In genomic region chr5:78787763-78788162, GRCh38 we compare ENCODE assay signal across 27 cellular contexts.
A peak's percentile ranks its signal among the peaks of the same experiment; 100 is the strongest.
DNase-seq lines count a peak whose midpoint lies in the region; ATAC-seq and TF ChIP-seq lines count a peak whose summit lies in the region.
"Had no signal": no experiment of that assay in that cellular context is flagged by ENCODE, and none has a peak within 500 bp of the region (broad histone marks: within the 10 kb centered on the region; RNA-seq: fewer than 3 reads in every experiment).

No MANE protein-coding gene starts in this region.

- no peaks in the 10 kb centered on the region for H3K9me3 ChIP-seq in right lobe of liver
- H3K9me3 ChIP-seq: tibial artery had no signal

- no peaks in the 10 kb centered on the region for H3K36me3 ChIP-seq in right lobe of liver
- H3K36me3 ChIP-seq: spleen, tibial artery had no signal

- H3K4me3 Mint-ChIP-seq in stimulated activated naive CD8-positive, alpha-beta T cell treated with anti-CD3 and anti-CD28 coated beads, Interleukin-15, Interleukin-2, amounts not matched to agents 100 ng/mL and 50 ng/mL, for 24 hours: no peak overlapping the region
- H3K4me3 Mint-ChIP-seq in stimulated activated naive CD8-positive, alpha-beta T cell treated with anti-CD3 and anti-CD28 coated beads, Interleukin-15, amount 100 ng/mL, for 72 hours: no peak overlapping the region
- H3K4me3 Mint-ChIP-seq: CD4-positive, CD25-positive, alpha-beta regulatory T cell; endodermal cell; naive B cell had no signal

- no peak overlapping the region for H3K4me3 ChIP-seq in fibroblast of the aortic adventitia (ENCODE audit: low read depth, low read length)
- H3K4me3 ChIP-seq in right lobe of liver: no peak overlapping the region
- H3K4me3 ChIP-seq: GM12878, K562, spleen, tibial artery had no signal

- H3K4me1 ChIP-seq in right lobe of liver: no peaks in the 10 kb centered on the region
- H3K4me1 ChIP-seq: tibial artery had no signal

- no peaks in the 10 kb centered on the region for H3K27me3 ChIP-seq in right lobe of liver
- H3K27me3 ChIP-seq: spleen, tibial artery had no signal

- no peaks in the 10 kb centered on the region for H3K27me3 Mint-ChIP-seq in stimulated activated naive CD8-positive, alpha-beta T cell treated with anti-CD3 and anti-CD28 coated beads, Interleukin-15, Interleukin-2, amounts not matched to agents 100 ng/mL and 50 ng/mL, for 24 hours
- H3K27me3 Mint-ChIP-seq in stimulated activated naive CD8-positive, alpha-beta T cell treated with anti-CD3 and anti-CD28 coated beads, Interleukin-15, amount 100 ng/mL, for 72 hours: no peaks in the 10 kb centered on the region
- H3K27me3 Mint-ChIP-seq: CD4-positive, CD25-positive, alpha-beta regulatory T cell; naive B cell had no signal

- intact Hi-C loops in right lobe of liver (cut with DNase I): no loop called here

- WGBS in right lobe of liver (ENCODE audit: insufficient coverage, low coverage, low lambda C conversion rate, missing lambda C conversion rate): 54% methylated on average over 7 of the region's 7 CpGs

- H3K27ac Mint-ChIP-seq in stimulated activated naive CD8-positive, alpha-beta T cell treated with anti-CD3 and anti-CD28 coated beads, Interleukin-15, Interleukin-2, amounts not matched to agents 100 ng/mL and 50 ng/mL, for 24 hours: peak overlapping the region; percentile 21
- no peak overlapping the region for H3K27ac Mint-ChIP-seq in stimulated activated naive CD8-positive, alpha-beta T cell treated with anti-CD3 and anti-CD28 coated beads, Interleukin-15, amount 100 ng/mL, for 72 hours
- H3K27ac Mint-ChIP-seq: CD4-positive, CD25-positive, alpha-beta regulatory T cell; endodermal cell had no signal

- peaks cover 24% of the 10 kb centered on the region for H3K36me3 Mint-ChIP-seq in stimulated activated naive CD8-positive, alpha-beta T cell treated with anti-CD3 and anti-CD28 coated beads, Interleukin-15, Interleukin-2, amounts not matched to agents 100 ng/mL and 50 ng/mL, for 24 hours (ENCODE audit: low read depth)

- no peak for TF ChIP-seq CTCF in fibroblast of the aortic adventitia (IDR thresholded peaks at IDR 0.05; ENCODE audit: insufficient read depth, low read length)
- TF ChIP-seq CTCF in right lobe of liver (IDR thresholded peaks at IDR 0.05): no peak

- no peak for TF ChIP-seq POLR2A in right lobe of liver (IDR thresholded peaks at IDR 0.05)

- DNase-seq in stimulated activated naive CD8-positive, alpha-beta T cell treated with anti-CD3 and anti-CD28 coated beads, Interleukin-15, amount 100 ng/mL, for 72 hours: no peak
- DNase-seq in fibroblast of the aortic adventitia (ENCODE audit: low read depth): peak; percentile 67
- DNase-seq in right lobe of liver: no peak
- DNase-seq in activated T-cell treated with anti-CD3 and anti-CD28 coated beads, Interleukin-2, amount 50 U/mL, for 1 hour: no peak
- no peak for DNase-seq in NCI-H1105 treated with DMSO at 0.1 percent for 48 hours (lab: John Stamatoyannopoulos, UW)
- DNase-seq in NCI-H2081 treated with DMSO at 0.1 percent for 48 hours (lab: John Stamatoyannopoulos, UW): no peak
- DNase-seq: activated CD4-positive, alpha-beta T cell treated with anti-CD3 and anti-CD28 coated beads for 1 hour; activated effector memory CD4-positive, alpha-beta T cell treated with Interleukin-2 at 50 U/mL for 16 hours; CD4-positive, CD25-positive, alpha-beta regulatory T cell; cerebellar nuclear complex; DMS153; endodermal cell; foreskin melanocyte; GF-D8; naive B cell; NCI-H1092 treated with DMSO at 0.1 percent for 48 hours; NCI-H2107; NCI-H526 treated with DMSO at 0.1 percent for 48 hours; PC-3; spleen; T1000; tibial artery had no signal

- no peak overlapping the region for H3K27ac ChIP-seq in right lobe of liver
- H3K27ac ChIP-seq: spleen, tibial artery had no signal

- H3K9me3 Mint-ChIP-seq in stimulated activated naive CD8-positive, alpha-beta T cell treated with anti-CD3 and anti-CD28 coated beads, Interleukin-15, Interleukin-2, amounts not matched to agents 100 ng/mL and 50 ng/mL, for 24 hours: peaks cover 7% of the 10 kb centered on the region
- peaks cover 0 to 9% of the 10 kb centered on the region in 2 donors for H3K9me3 Mint-ChIP-seq in stimulated activated naive CD8-positive, alpha-beta T cell treated with anti-CD3 and anti-CD28 coated beads, Interleukin-15, amount 100 ng/mL, for 72 hours

- ATAC-seq in stimulated activated naive CD8-positive, alpha-beta T cell treated with anti-CD3 and anti-CD28 coated beads, Interleukin-15, amount 100 ng/mL, for 72 hours: no peak
- ATAC-seq in right lobe of liver (peak; percentile 48 to 77 (median 55)), HG03565 (IDR thresholded peaks at IDR 0.05; ENCODE audit: unreplicated experiment) (no peak)
- ATAC-seq: GM12878, K562, PC-3, SK-N-SH treated with all-trans-retinoic acid at 6 μM for 48 hours had no signal

- H3K4me1 Mint-ChIP-seq in stimulated activated naive CD8-positive, alpha-beta T cell treated with anti-CD3 and anti-CD28 coated beads, Interleukin-15, Interleukin-2, amounts not matched to agents 100 ng/mL and 50 ng/mL, for 24 hours (ENCODE audit: low read depth): no peaks in the 10 kb centered on the region
- H3K4me1 Mint-ChIP-seq in stimulated activated naive CD8-positive, alpha-beta T cell treated with anti-CD3 and anti-CD28 coated beads, Interleukin-15, amount 100 ng/mL, for 72 hours: no peaks in the 10 kb centered on the region
- H3K4me1 Mint-ChIP-seq: CD4-positive, CD25-positive, alpha-beta regulatory T cell had no signal

Comparison
In these comparisons a context has a peak if more than half of its experiments do, and no peak if none do; other contexts are left out.
1. ATAC-seq: peak in right lobe of liver (4 of 4); none in stimulated activated naive CD8-positive, alpha-beta T cell treated with anti-CD3 and anti-CD28 coated beads, Interleukin-15, amount 100 ng/mL, for 72 hours (single experiment) and HG03565 (single experiment).